Comparison of ENCODE assay signal across 17 cellular contexts in genomic region chr20:59775221-59776055, GRCh38.
"Had no signal": no experiment of that assay in that cellular context is flagged by ENCODE, and none has a peak within 500 bp of the region (broad histone marks: within the 10 kb centered on the region; RNA-seq: fewer than 3 reads in every experiment).

No MANE protein-coding gene starts in this region.

- H3K4me3 ChIP-seq: cardiac muscle cell, gastrocnemius medialis, heart right ventricle, pancreas, thyroid gland, uterus had no signal

- H3K27me3 ChIP-seq: cardiac muscle cell, gastrocnemius medialis, pancreas, thyroid gland, uterus had no signal

- H3K36me3 Mint-ChIP-seq: activated naive CD8-positive, alpha-beta T cell treated with anti-CD3 and anti-CD28 coated beads, Interleukin-2, amount 10 ng/mL, durations not matched to agents 7 days and 5 days; immature natural killer cell; naive thymus-derived CD8-positive, alpha-beta T cell; stimulated activated naive B cell treated with anti-CD40 and anti-IgM and Interleukin-4, amounts not matched to agents 10 μg/mL and 1 μg/mL and 100 μg/mL, for 72 hours had no signal

- H3K27ac Mint-ChIP-seq: activated naive CD8-positive, alpha-beta T cell treated with anti-CD3 and anti-CD28 coated beads, Interleukin-2, amount 10 ng/mL, durations not matched to agents 7 days and 5 days; immature natural killer cell; naive thymus-derived CD8-positive, alpha-beta T cell; stimulated activated naive B cell treated with anti-CD40 and anti-IgM and Interleukin-4, amounts not matched to agents 10 μg/mL and 1 μg/mL and 100 μg/mL, for 72 hours had no signal

- ATAC-seq: gastrocnemius medialis; heart right ventricle; naive thymus-derived CD8-positive, alpha-beta T cell; pancreas; stimulated activated naive B cell treated with anti-CD40 and anti-IgM and Interleukin-4, amounts not matched to agents 10 μg/mL and 1 μg/mL and 100 μg/mL, for 72 hours had no signal

- H3K4me1 Mint-ChIP-seq: activated naive CD8-positive, alpha-beta T cell treated with anti-CD3 and anti-CD28 coated beads, Interleukin-2, amount 10 ng/mL, durations not matched to agents 7 days and 5 days; immature natural killer cell; stimulated activated naive B cell treated with anti-CD40 and anti-IgM and Interleukin-4, amounts not matched to agents 10 μg/mL and 1 μg/mL and 100 μg/mL, for 72 hours had no signal

- H3K36me3 ChIP-seq: cardiac muscle cell, gastrocnemius medialis, heart right ventricle, pancreas, thyroid gland, uterus had no signal

- H3K9me3 ChIP-seq: gastrocnemius medialis, heart right ventricle, pancreas, thyroid gland, uterus had no signal

- H3K4me3 Mint-ChIP-seq: activated naive CD8-positive, alpha-beta T cell treated with anti-CD3 and anti-CD28 coated beads, Interleukin-2, amount 10 ng/mL, durations not matched to agents 7 days and 5 days; immature natural killer cell; naive thymus-derived CD8-positive, alpha-beta T cell; stimulated activated naive B cell treated with anti-CD40 and anti-IgM and Interleukin-4, amounts not matched to agents 10 μg/mL and 1 μg/mL and 100 μg/mL, for 72 hours had no signal

- DNase-seq: activated CD4-positive, alpha-beta T cell treated with anti-CD3 and anti-CD28 coated beads, Interleukin-2, amount 50 U/mL, for 1 hour; activated naive CD4-positive, alpha-beta T cell treated with Interleukin-2 at 50 U/mL for 16 hours; activated naive CD8-positive, alpha-beta T cell treated with anti-CD3 and anti-CD28 coated beads, Interleukin-2, amount 10 ng/mL, durations not matched to agents 7 days and 5 days; activated T-cell treated with anti-CD3 and anti-CD28 coated beads for 4 hours; amygdala; heart right ventricle; immature natural killer cell; mesenchymal stem cell; stimulated activated naive B cell treated with anti-CD40 and anti-IgM and Interleukin-4, amounts not matched to agents 10 μg/mL and 1 μg/mL and 100 μg/mL, for 72 hours; T-helper 1 cell; T-helper 9 cell; thyroid gland had no signal

- H3K27ac ChIP-seq: cardiac muscle cell, gastrocnemius medialis, heart right ventricle, pancreas, thyroid gland, uterus had no signal

- H3K9me3 Mint-ChIP-seq: activated naive CD8-positive, alpha-beta T cell treated with anti-CD3 and anti-CD28 coated beads, Interleukin-2, amount 10 ng/mL, durations not matched to agents 7 days and 5 days; immature natural killer cell; naive thymus-derived CD8-positive, alpha-beta T cell; stimulated activated naive B cell treated with anti-CD40 and anti-IgM and Interleukin-4, amounts not matched to agents 10 μg/mL and 1 μg/mL and 100 μg/mL, for 72 hours had no signal

- H3K4me1 ChIP-seq: pancreas, uterus had no signal
